In genomic region chr12:84760091-84760490, GRCh38 we compare ENCODE assay signal across 19 cellular contexts.
DNase-seq lines count a peak whose midpoint lies in the region; ATAC-seq and TF ChIP-seq lines count a peak whose summit lies in the region.
"Had no signal": no experiment of that assay in that cellular context is flagged by ENCODE, and none has a peak within 500 bp of the region (broad histone marks: within the 10 kb centered on the region; RNA-seq: fewer than 3 reads in every experiment).

No MANE protein-coding gene starts in this region.

- TF ChIP-seq CTCF in fibroblast of mammary gland (conservative IDR thresholded peaks at IDR 0.05; ENCODE audit: control insufficient read depth, insufficient read depth, low read depth, low read length) (no peak), Peyer's patch (IDR thresholded peaks at IDR 0.05) (no peak)

- no peaks in the 10 kb centered on the region for H3K36me3 ChIP-seq in Peyer's patch
- H3K36me3 ChIP-seq: BLaER1 treated with 17β-estradiol and CSF1 and Interleukin-3, amounts not matched to agents 10 nM and 100 nM had no signal

- no peak overlapping the region for H3K4me3 ChIP-seq in fibroblast of mammary gland (ENCODE audit: control insufficient read depth, low read depth, low read length)
- H3K4me3 ChIP-seq in Peyer's patch = no peak overlapping the region
- H3K4me3 ChIP-seq: BLaER1 treated with 17β-estradiol and CSF1 and Interleukin-3, amounts not matched to agents 10 nM and 100 nM; GM12878 had no signal

- no peak for ATAC-seq in HG03342 (IDR thresholded peaks at IDR 0.05; ENCODE audit: unreplicated experiment)
- ATAC-seq: CD8-positive, alpha-beta T cell; GM12878; HCT116 had no signal

- TF ChIP-seq POLR2A in Peyer's patch (IDR thresholded peaks at IDR 0.05) = no peak

- no peaks in the 10 kb centered on the region for H3K9me3 ChIP-seq in Peyer's patch
- H3K9me3 ChIP-seq: BLaER1 treated with 17β-estradiol and CSF1 and Interleukin-3, amounts not matched to agents 10 nM and 100 nM had no signal

- no peaks in the 10 kb centered on the region for H3K4me1 ChIP-seq in Peyer's patch
- H3K4me1 ChIP-seq: BLaER1 treated with 17β-estradiol and CSF1 and Interleukin-3, amounts not matched to agents 10 nM and 100 nM had no signal

- H3K27me3 ChIP-seq in Peyer's patch = no peaks in the 10 kb centered on the region
- H3K27me3 ChIP-seq: BLaER1 treated with 17β-estradiol and CSF1 and Interleukin-3, amounts not matched to agents 10 nM and 100 nM had no signal

- no peak overlapping the region for H3K27ac ChIP-seq in Peyer's patch
- H3K27ac ChIP-seq: 22Rv1; BLaER1 treated with 17β-estradiol and CSF1 and Interleukin-3, amounts not matched to agents 10 nM and 100 nM had no signal

- peak; percentile 14 for DNase-seq in NCI-H82 (lab: John Stamatoyannopoulos, UW)
- no peak for DNase-seq in NCI-H82 treated with DMSO at 0.1 percent for 48 hours (lab: John Stamatoyannopoulos, UW; ENCODE audit: unreplicated experiment)
- peak; percentile 55 for DNase-seq in LHCN-M2 (ENCODE audit: low read depth)
- peak; percentile 5 for DNase-seq in fibroblast of mammary gland (ENCODE audit: low read depth)
- DNase-seq in glomerular visceral epithelial cell (ENCODE audit: extremely low spot score) = no peak
- no peak for DNase-seq in Peyer's patch
- no peak for DNase-seq in dermis blood vessel endothelial cell
- DNase-seq: Calu3; CD8-positive, alpha-beta T cell; DMS53; DND-41; EL; H7; HFFc6 had no signal

Comparison
In these comparisons a context has a peak if more than half of its experiments do, and no peak if none do; other contexts are left out.
1. DNase-seq: peak in NCI-H82 (single experiment), LHCN-M2 (single experiment) and fibroblast of mammary gland (single experiment); none in NCI-H82 treated with DMSO at 0.1 percent for 48 hours (single experiment), glomerular visceral epithelial cell (single experiment), Peyer's patch (0 of 3) and dermis blood vessel endothelial cell (single experiment).